ENCODE assay signal across 36 cellular contexts in genomic region chr7:24249266-24249665, GRCh38. TPM values are rescaled to one million over a fixed set of nuclear protein-coding genes. Genes with fewer than 3 reads are reported as not detected.
"Had no signal": no experiment of that assay in that cellular context is flagged by ENCODE, and none has a peak within 500 bp of the region (broad histone marks: within the 10 kb centered on the region; RNA-seq: fewer than 3 reads in every experiment).

No MANE protein-coding gene starts in this region.

- ATAC-seq: activated naive CD4-positive, alpha-beta T cell treated with anti-CD3 and anti-CD28 coated beads, Interleukin-2, amount 50 U/mL, for 72 hours; activated T-cell treated with anti-CD3 and anti-CD28 coated beads, Interleukin-2, amount 50 U/mL, for 72 hours; gastroesophageal sphincter; heart right ventricle; WTC11 had no signal

- H3K27ac ChIP-seq: ascending aorta, breast epithelium, cardiac muscle cell, colonic mucosa, epithelial cell of prostate, esophagus squamous epithelium, gastroesophageal sphincter, heart right ventricle, hepatocyte, VCaP had no signal

- H2AFZ ChIP-seq: hepatocyte had no signal

- H3K4me2 ChIP-seq: hepatocyte had no signal

- H3K79me2 ChIP-seq: hepatocyte had no signal

- FAIRE-seq: endometrium, endothelial cell of umbilical vein, TTC549 had no signal

- H3K36me3 ChIP-seq: ascending aorta, breast epithelium, cardiac muscle cell, colonic mucosa, esophagus squamous epithelium, gastroesophageal sphincter, heart right ventricle had no signal

- H3K27me3 ChIP-seq: ascending aorta, breast epithelium, cardiac muscle cell, colonic mucosa, esophagus squamous epithelium, gastroesophageal sphincter, heart right ventricle, hepatocyte had no signal

- DNase-seq: activated CD4-positive, alpha-beta memory T cell treated with anti-CD3 and anti-CD28 coated beads, Interleukin-2, amount 10 ng/mL, durations not matched to agents 7 days and 5 days; activated CD4-positive, alpha-beta T cell treated with anti-CD3 and anti-CD28 coated beads for 1 hour; activated CD4-positive, alpha-beta T cell treated with anti-CD3 and anti-CD28 coated beads for 4 hours; activated CD4-positive, alpha-beta T cell treated with anti-CD3 and anti-CD28 coated beads, Interleukin-2, amount 10 ng/mL, durations not matched to agents 7 days and 5 days; activated CD4-positive, alpha-beta T cell treated with anti-CD3 and anti-CD28 coated beads, Interleukin-2, amount 50 U/mL, for 4 hours; activated CD8-positive, alpha-beta memory T cell treated with anti-CD3 and anti-CD28 coated beads, Interleukin-2, amount 50 U/mL, for 48 hours; activated gamma-delta T cell; activated naive CD4-positive, alpha-beta T cell; activated naive CD4-positive, alpha-beta T cell treated with anti-CD3 and anti-CD28 coated beads, Interleukin-2, amount 10 ng/mL, durations not matched to agents 7 days and 5 days; activated naive CD8-positive, alpha-beta T cell treated with anti-CD3 and anti-CD28 coated beads, Interleukin-2, amount 10 ng/mL, durations not matched to agents 7 days and 5 days; activated T-cell treated with anti-CD3 and anti-CD28 coated beads for 4 hours; activated T-cell treated with anti-CD3 and anti-CD28 coated beads, Interleukin-2, amount 50 U/mL, for 24 hours; activated T-cell treated with anti-CD3 and anti-CD28 coated beads, Interleukin-2, amount 50 U/mL, for 72 hours; central memory CD4-positive, alpha-beta T cell; cerebellar nuclear complex; colonic mucosa; effector CD8-positive, alpha-beta T cell; esophagus squamous epithelium; foreskin melanocyte; heart right ventricle had no signal

- H3K4me1 ChIP-seq: ascending aorta, breast epithelium, colonic mucosa, esophagus squamous epithelium, gastroesophageal sphincter, heart right ventricle had no signal

- H3K9me3 ChIP-seq: colonic mucosa had no signal

- H3K4me3 ChIP-seq: ascending aorta, breast epithelium, cardiac muscle cell, colonic mucosa, esophagus squamous epithelium, gastroesophageal sphincter, heart right ventricle, hepatocyte had no signal

RNA-seq across cellular contexts. Expression of gene NPY, which starts 34.7 kb away (rescaled TPM):
- total RNA-seq: activated CD4-positive, alpha-beta memory T cell treated with anti-CD3 and anti-CD28 coated beads, Interleukin-2, amount 10 ng/mL, durations not matched to agents 7 days and 5 days; activated CD4-positive, alpha-beta T cell treated with anti-CD3 and anti-CD28 coated beads, Interleukin-2, amount 10 ng/mL, durations not matched to agents 7 days and 5 days; activated naive CD4-positive, alpha-beta T cell treated with anti-CD3 and anti-CD28 coated beads, Interleukin-2, amount 50 U/mL, for 72 hours; activated naive CD8-positive, alpha-beta T cell treated with anti-CD3 and anti-CD28 coated beads, Interleukin-2, amount 10 ng/mL, durations not matched to agents 7 days and 5 days; activated T-cell treated with anti-CD3 and anti-CD28 coated beads, Interleukin-2, amount 50 U/mL, for 72 hours; ascending aorta; breast epithelium; colonic mucosa; dermis microvascular lymphatic vessel endothelial cell; endothelial cell of umbilical vein; esophagus squamous epithelium; fibroblast of lung; fibroblast of villous mesenchyme; glomerular endothelial cell; heart right ventricle had no signal
- polyA plus RNA-seq: endothelial cell of umbilical vein, fibroblast of lung had no signal
